Comparison of ENCODE assay signal across 14 cellular contexts in genomic region chr19:524062-524674, GRCh38. TPM values are rescaled to one million over a fixed set of nuclear protein-coding genes. Genes with fewer than 3 reads are reported as not detected.
A peak's percentile ranks its signal among the peaks of the same experiment; 100 is the strongest.
DNase-seq lines count a peak whose midpoint lies in the region; ATAC-seq, FAIRE-seq and TF ChIP-seq lines count a peak whose summit lies in the region.
"Had no signal": no experiment of that assay in that cellular context is flagged by ENCODE, and none has a peak within 500 bp of the region (broad histone marks: within the 10 kb centered on the region; RNA-seq: fewer than 3 reads in every experiment).

No MANE protein-coding gene starts in this region.

- H3K4me3 Mint-ChIP-seq in activated CD4-positive, alpha-beta T cell treated with anti-CD3 and anti-CD28 coated beads for 36 hours, result no peak overlapping the region

- ATAC-seq in A549 (peak; percentile 70 to 71), left ventricle myocardium superior (peak; percentile 62), GM19463 (IDR thresholded peaks at IDR 0.05; ENCODE audit: unreplicated experiment) (no peak), HG03342 (IDR thresholded peaks at IDR 0.05; ENCODE audit: unreplicated experiment) (no peak)
- ATAC-seq in activated CD4-positive, alpha-beta T cell treated with anti-CD3 and anti-CD28 coated beads for 36 hours, result no peak

- no peaks in the 10 kb centered on the region for H3K36me3 Mint-ChIP-seq in activated CD4-positive, alpha-beta T cell treated with anti-CD3 and anti-CD28 coated beads for 36 hours (ENCODE audit: low read depth)

- TF ChIP-seq EP300 in A549 (IDR thresholded peaks at IDR 0.05), result no peak

- no peak for FAIRE-seq in A549 (lab: Jason Lieb, UNC)

- H3K4me2 ChIP-seq in A549, result peak overlapping the region; percentile 53

- no peak for TF ChIP-seq RAD21 in A549 (conservative IDR thresholded peaks at IDR 0.05 in 1 of 2, IDR thresholded peaks at IDR 0.05 in 1 of 2)

- peak overlapping the region in 1 of 2 experiments; percentile 79; a peak in 3 of 6 replicates for H3K27ac ChIP-seq in A549
- H3K27ac ChIP-seq in SJSA1, result no peak overlapping the region
- H3K27ac ChIP-seq: adrenal gland had no signal

- intact Hi-C loops in left ventricle myocardium superior (cut with micrococcal nuclease), result no loop called here
- intact Hi-C loops in activated CD4-positive, alpha-beta T cell treated with anti-CD3 and anti-CD28 coated beads for 36 hours (cut with DNase I, micrococcal nuclease), result no loop called here

- no peak for DNase-seq in A549 (ENCODE audit: low read depth in 1 of 2, low spot score in 1 of 2)
- peak; percentile 61 for DNase-seq in D341Med (ENCODE audit: low spot score)
- DNase-seq in SJSA1 (ENCODE audit: low read depth in 1 of 2, low spot score in 2 of 2), result peak; percentile 44 to 77
- DNase-seq in left ventricle myocardium superior, result no peak
- DNase-seq in NCI-H510A treated with DMSO at 0.1 percent for 48 hours (lab: John Stamatoyannopoulos, UW), result no peak
- no peak for DNase-seq in activated CD4-positive, alpha-beta T cell treated with anti-CD3 and anti-CD28 coated beads for 36 hours
- DNase-seq: activated T-cell treated with anti-CD3 and anti-CD28 coated beads for 4 hours; adrenal gland; effector CD4-positive, alpha-beta T cell; NCI-H1105; stimulated activated CD4-positive, alpha-beta T cell treated with anti-CD3 and anti-CD28 coated beads, Interleukin-1b, Interleukin-23, amount 100 ng/mL, for 48 hours had no signal

- H3K27me3 ChIP-seq in SJSA1 (replicated peaks), result no peaks in the 10 kb centered on the region
- H3K27me3 ChIP-seq: adrenal gland had no signal

- peaks cover 1% of the 10 kb centered on the region for H3K27me3 Mint-ChIP-seq in activated CD4-positive, alpha-beta T cell treated with anti-CD3 and anti-CD28 coated beads for 36 hours

- TF ChIP-seq POLR2A in A549 (IDR thresholded peaks at IDR 0.05; ENCODE audit: low read length), result no peak

- 0 out of 2 replicates have a peak, but pooled peaks cover 3% of the 10 kb centered on the region for H3K36me3 ChIP-seq in SJSA1
- H3K36me3 ChIP-seq: adrenal gland had no signal

- CTCF ChIA-PET in A549 (lab: Yijun Ruan, JAX), result interaction anchor here (1.4 to 2.4 kb wide), 3 partner anchors 9 to 18 kb away, joined by 3 to 20 read pairs (median 6); no protein-coding TSS in a partner anchor
- CTCF ChIA-PET in activated CD4-positive, alpha-beta T cell treated with anti-CD3 and anti-CD28 coated beads for 36 hours (lab: Charles Lee), result no interaction called here

- no peak for TF ChIP-seq CTCF in A549 (IDR thresholded peaks at IDR 0.05)

- no peaks in the 10 kb centered on the region for H3K4me1 Mint-ChIP-seq in activated CD4-positive, alpha-beta T cell treated with anti-CD3 and anti-CD28 coated beads for 36 hours

- H3K4me3 ChIP-seq in A549 (no peak overlapping the region), SJSA1 (no peak overlapping the region)
- H3K4me3 ChIP-seq: adrenal gland had no signal

- no peaks in the 10 kb centered on the region for H3K9me3 Mint-ChIP-seq in activated CD4-positive, alpha-beta T cell treated with anti-CD3 and anti-CD28 coated beads for 36 hours (ENCODE audit: low read depth)

- H3K27ac Mint-ChIP-seq in activated CD4-positive, alpha-beta T cell treated with anti-CD3 and anti-CD28 coated beads for 36 hours, result no peak overlapping the region

- WGBS in A549 (ENCODE audit: missing lambda C conversion rate), result 58% methylated on average over 20 of the region's 29 CpGs

- POLR2A ChIA-PET in A549 (lab: Yijun Ruan, JAX), result interaction anchor here (1.1 kb wide), 1 partner anchor 14 kb away, joined by 3 read pairs; no protein-coding TSS in a partner anchor
- POLR2A ChIA-PET in activated CD4-positive, alpha-beta T cell treated with anti-CD3 and anti-CD28 coated beads for 36 hours (lab: Charles Lee), result no interaction called here

- H3K4me1 ChIP-seq in A549 (peaks cover 11% of the 10 kb centered on the region; the same call in 1 of the 3 replicates), SJSA1 (replicated peaks) (peaks cover 16% of the 10 kb centered on the region)
- H3K4me1 ChIP-seq: adrenal gland had no signal

- H3K9me3 ChIP-seq in A549, result no peaks in the 10 kb centered on the region
- H3K9me3 ChIP-seq in SJSA1 (replicated peaks), result no peaks in the 10 kb centered on the region
- H3K9me3 ChIP-seq: adrenal gland had no signal

TF ChIP-seq in A549, 52 proteins besides CTCF, POLR2A, EP300 and RAD21:
- no peak for TF ChIP-seq RCOR1 (IDR thresholded peaks at IDR 0.05; ENCODE audit: low read depth, low read length)
- no peak for TF ChIP-seq SMC3 (IDR thresholded peaks at IDR 0.05)
- no peak for TF ChIP-seq JUN (IDR thresholded peaks at IDR 0.05)
- no peak for TF ChIP-seq EHF (CRISPR knock-in tag; IDR thresholded peaks at IDR 0.05)

RNA-seq across cellular contexts. Expression of gene CDC34, which starts 7.4 kb away (rescaled TPM):
- 36.9 and 37.4 TPM in 2 replicates for polyA plus RNA-seq in A549 (2011; rRNA removed)
- polyA plus RNA-seq in A549 (2012; cell fraction: cytosol; rRNA removed), result 82.8 and 83.4 TPM in 2 replicates
- 84.9 and 93.6 TPM in 2 replicates for polyA plus RNA-seq in A549 (2012; cell fraction: nucleus; rRNA removed)
- polyA plus RNA-seq in A549 (2017; fragmentation: RNase III; extraction: RNeasy Plus Mini Kit Qiagen cat#74134 plus additional on column Dnase treatment), result 56.3 to 62.6 TPM (median 57.6 TPM) in 3 replicates
- 29.1 and 29.2 TPM in 2 replicates for polyA minus RNA-seq in A549 (2011; rRNA and poly(A)+ RNA removed)
- total RNA-seq in SJSA1 (2014; rRNA removed; shearing (Covaris generic)), result 62.1 and 97.9 TPM in 2 replicates
- 110 TPM for total RNA-seq in left ventricle myocardium superior
- total RNA-seq in activated CD4-positive, alpha-beta T cell treated with anti-CD3 and anti-CD28 coated beads for 36 hours, result 10 to 100 TPM; 36.7 to 41.5 TPM

RNA-seq across cellular contexts. Expression of gene TPGS1, which starts 16.9 kb away (rescaled TPM):
- polyA plus RNA-seq in A549 (2011; rRNA removed), result 2.3 and 2.7 TPM in 2 replicates
- 16.0 and 27.9 TPM in 2 replicates for polyA plus RNA-seq in A549 (2012; cell fraction: cytosol; rRNA removed)
- polyA plus RNA-seq in A549 (2012; cell fraction: nucleus; rRNA removed), result 22.3 and 42.1 TPM in 2 replicates
- 12.5 to 13.8 TPM (median 13.1 TPM) in 3 replicates for polyA plus RNA-seq in A549 (2017; fragmentation: RNase III; extraction: RNeasy Plus Mini Kit Qiagen cat#74134 plus additional on column Dnase treatment)
- polyA minus RNA-seq in A549 (2011; rRNA and poly(A)+ RNA removed), result 1.1 TPM in 2 replicates
- total RNA-seq in SJSA1 (2014; rRNA removed; shearing (Covaris generic)), result 68.7 and 73.3 TPM in 2 replicates
- 10.5 TPM for total RNA-seq in left ventricle myocardium superior
- total RNA-seq in activated CD4-positive, alpha-beta T cell treated with anti-CD3 and anti-CD28 coated beads for 36 hours, result 1 to 10 TPM; 6.4 to 8.4 TPM

RNA-seq across cellular contexts. Expression of gene GZMM, which starts 19.7 kb away (rescaled TPM):
- not detected in 2 replicates for polyA plus RNA-seq in A549 (2011; rRNA removed)
- 0.11 and 0.14 TPM in 2 replicates for polyA plus RNA-seq in A549 (2012; cell fraction: cytosol; rRNA removed)
- polyA plus RNA-seq in A549 (2012; cell fraction: nucleus; rRNA removed), result 0.39 and 0.64 TPM in 2 replicates
- 0.11 TPM in 1 of 3 replicates, not detected in the others for polyA plus RNA-seq in A549 (2017; fragmentation: RNase III; extraction: RNeasy Plus Mini Kit Qiagen cat#74134 plus additional on column Dnase treatment)
- polyA minus RNA-seq in A549 (2011; rRNA and poly(A)+ RNA removed), result not detected in 2 replicates
- total RNA-seq in SJSA1 (2014; rRNA removed; shearing (Covaris generic)), result not detected in 2 replicates
- total RNA-seq in left ventricle myocardium superior, result 0.37 TPM
- 10 to 100 TPM; 22.5 to 25.3 TPM for total RNA-seq in activated CD4-positive, alpha-beta T cell treated with anti-CD3 and anti-CD28 coated beads for 36 hours
- total RNA-seq: lung microvascular endothelial cell had no signal

RNA-seq across cellular contexts. Expression of gene MADCAM1, which starts 27.9 kb away (rescaled TPM):
- polyA plus RNA-seq in A549 (2011; rRNA removed), result 0.06 and 0.09 TPM in 2 replicates
- polyA plus RNA-seq in A549 (2012; cell fraction: cytosol; rRNA removed), result 0.25 and 0.35 TPM in 2 replicates
- polyA plus RNA-seq in A549 (2012; cell fraction: nucleus; rRNA removed), result 0.51 and 0.73 TPM in 2 replicates
- polyA plus RNA-seq in A549 (2017; fragmentation: RNase III; extraction: RNeasy Plus Mini Kit Qiagen cat#74134 plus additional on column Dnase treatment), result 0.25 to 0.41 TPM (median 0.34 TPM) in 3 replicates
- not detected in 2 replicates for polyA minus RNA-seq in A549 (2011; rRNA and poly(A)+ RNA removed)
- not detected in 2 replicates for total RNA-seq in SJSA1 (2014; rRNA removed; shearing (Covaris generic))
- 0.37 TPM for total RNA-seq in left ventricle myocardium superior
- under 1 TPM in 1 of 2 experiments, not detected in 1; 0.14 TPM for total RNA-seq in activated CD4-positive, alpha-beta T cell treated with anti-CD3 and anti-CD28 coated beads for 36 hours

RNA-seq across cellular contexts. Expression of gene BSG, which starts 48.2 kb away (rescaled TPM):
- 237 and 285 TPM in 2 replicates for polyA plus RNA-seq in A549 (2011; rRNA removed)
- polyA plus RNA-seq in A549 (2012; cell fraction: cytosol; rRNA removed), result 453 and 544 TPM in 2 replicates
- polyA plus RNA-seq in A549 (2012; cell fraction: nucleus; rRNA removed), result 893 and 1,029 TPM in 2 replicates
- polyA plus RNA-seq in A549 (2017; fragmentation: RNase III; extraction: RNeasy Plus Mini Kit Qiagen cat#74134 plus additional on column Dnase treatment), result 528 to 583 TPM (median 579 TPM) in 3 replicates
- polyA minus RNA-seq in A549 (2011; rRNA and poly(A)+ RNA removed), result 251 and 294 TPM in 2 replicates
- 444 and 577 TPM in 2 replicates for total RNA-seq in SJSA1 (2014; rRNA removed; shearing (Covaris generic))
- 1,923 TPM for total RNA-seq in left ventricle myocardium superior
- total RNA-seq in activated CD4-positive, alpha-beta T cell treated with anti-CD3 and anti-CD28 coated beads for 36 hours, result 100 to 1,000 TPM; 165 to 175 TPM

Comparison
In these comparisons a context has a peak if more than half of its experiments do, and no peak if none do; other contexts are left out.
1. ATAC-seq: peak in A549 (2 of 2) and left ventricle myocardium superior (single experiment); none in GM19463 (single experiment), HG03342 (single experiment) and activated CD4-positive, alpha-beta T cell treated with anti-CD3 and anti-CD28 coated beads for 36 hours (single experiment).
2. DNase-seq: peak in D341Med (single experiment) and SJSA1 (2 of 2); none in A549 (0 of 2), left ventricle myocardium superior (single experiment), NCI-H510A treated with DMSO at 0.1 percent for 48 hours (single experiment) and activated CD4-positive, alpha-beta T cell treated with anti-CD3 and anti-CD28 coated beads for 36 hours (single experiment).
3. RNA of gene GZMM, which starts 19.7 kb away (total RNA-seq): 22.5 to 25.3 TPM in activated CD4-positive, alpha-beta T cell treated with anti-CD3 and anti-CD28 coated beads for 36 hours; 0.37 TPM in left ventricle myocardium superior (single experiment) and not detected in SJSA1; every median in the first group is over 10 times any median in the second.